In genomic region chr13:76656056-76656455, GRCh38 we compare ENCODE assay signal across 14 cellular contexts.
"Had no signal": no experiment of that assay in that cellular context is flagged by ENCODE, and none has a peak within 500 bp of the region (broad histone marks: within the 10 kb centered on the region; RNA-seq: fewer than 3 reads in every experiment).

No MANE protein-coding gene starts in this region.

- H3K27ac ChIP-seq: adrenal gland, psoas muscle, transverse colon had no signal

- H3K4me1 ChIP-seq: adrenal gland, psoas muscle, transverse colon had no signal

- H3K27ac Mint-ChIP-seq: activated naive CD4-positive, alpha-beta T cell treated with anti-CD3 and anti-CD28 coated beads, Interleukin-2, amount 10 ng/mL, durations not matched to agents 7 days and 5 days; activated T-helper 2 cell treated with anti-CD3 and anti-CD28 coated beads, Interferon-gamma antibody, Interleukin-2, Interleukin-4, amounts not matched to agents 10 μg/mL and 5 μg/mL and 100 μg/mL, durations not matched to agents 14 hours and 24 hours and 36 hours; memory B cell; nephron had no signal

- H3K9me3 Mint-ChIP-seq: activated naive CD4-positive, alpha-beta T cell treated with anti-CD3 and anti-CD28 coated beads, Interleukin-2, amount 10 ng/mL, durations not matched to agents 7 days and 5 days; activated T-helper 2 cell treated with anti-CD3 and anti-CD28 coated beads, Interferon-gamma antibody, Interleukin-2, Interleukin-4, amounts not matched to agents 10 μg/mL and 5 μg/mL and 100 μg/mL, durations not matched to agents 14 hours and 24 hours and 36 hours; memory B cell had no signal

- H3K27me3 ChIP-seq: adrenal gland, heart left ventricle, transverse colon had no signal

- DNase-seq: activated naive CD4-positive, alpha-beta T cell treated with anti-CD3 and anti-CD28 coated beads, Interleukin-2, amount 10 ng/mL, durations not matched to agents 7 days and 5 days; effector CD4-positive, alpha-beta T cell; heart left ventricle; psoas muscle; stimulated activated CD4-positive, alpha-beta T cell treated with anti-CD3 and anti-CD28 coated beads, Interleukin-12 subunit alpha, Interleukin-12 subunit beta, amount 100 ng/mL, for 4 hours; stimulated activated naive CD4-positive, alpha-beta T cell; substantia nigra; transverse colon had no signal

- H3K36me3 ChIP-seq: adrenal gland, heart left ventricle, transverse colon had no signal

- H3K9me3 ChIP-seq: adrenal gland, heart left ventricle, psoas muscle, transverse colon had no signal

- H3K36me3 Mint-ChIP-seq: activated naive CD4-positive, alpha-beta T cell treated with anti-CD3 and anti-CD28 coated beads, Interleukin-2, amount 10 ng/mL, durations not matched to agents 7 days and 5 days; memory B cell had no signal

- H3K4me3 Mint-ChIP-seq: activated naive CD4-positive, alpha-beta T cell treated with anti-CD3 and anti-CD28 coated beads, Interleukin-2, amount 10 ng/mL, durations not matched to agents 7 days and 5 days; memory B cell; nephron had no signal

- H3K4me3 ChIP-seq: adrenal gland, heart left ventricle, psoas muscle, transverse colon had no signal

- ATAC-seq: activated CD4-positive, CD25-positive, alpha-beta regulatory T cell treated with anti-CD3 and anti-CD28 coated beads, Interleukin-2, amount 50 U/mL, for 24 hours; heart left ventricle; psoas muscle; sciatic nerve had no signal

- H3K4me1 Mint-ChIP-seq: activated naive CD4-positive, alpha-beta T cell treated with anti-CD3 and anti-CD28 coated beads, Interleukin-2, amount 10 ng/mL, durations not matched to agents 7 days and 5 days; memory B cell; nephron had no signal
